In the genomic region with DNA sequence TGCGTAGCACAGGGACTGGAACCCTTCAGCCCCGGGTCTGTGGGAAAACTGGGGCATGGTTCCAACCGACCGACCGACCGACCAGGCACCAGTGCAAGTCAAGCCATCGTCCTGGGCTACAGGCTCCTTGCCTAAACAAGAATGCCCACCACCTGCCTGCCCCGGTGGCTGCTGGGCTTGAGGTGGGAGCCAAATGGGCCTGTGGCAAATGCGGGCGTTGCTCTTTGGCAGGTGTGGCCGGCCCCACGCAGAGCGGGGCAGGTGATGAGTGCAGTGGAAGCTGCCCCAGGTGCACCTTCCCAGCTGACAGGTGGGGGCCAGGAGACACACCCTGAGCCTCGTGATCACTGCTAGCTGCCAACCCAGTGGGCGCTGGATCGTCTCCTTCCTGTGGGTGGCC, we compare ENCODE assay signal across 27 cellular contexts.
"Had no signal": no experiment of that assay in that cellular context is flagged by ENCODE, and none has a peak within 500 bp of the region (broad histone marks: within the 10 kb centered on the region; RNA-seq: fewer than 3 reads in every experiment).

No MANE protein-coding gene starts in this region.

- FAIRE-seq: K562, TTC549 had no signal

- DNase-seq: activated CD4-positive, alpha-beta memory T cell treated with anti-CD3 and anti-CD28 coated beads, Interleukin-2, amount 10 ng/mL, durations not matched to agents 7 days and 5 days; activated CD4-positive, alpha-beta T cell treated with anti-CD3 and anti-CD28 coated beads, Interleukin-2, amount 10 ng/mL, durations not matched to agents 7 days and 5 days; activated CD4-positive, CD25-positive, alpha-beta regulatory T cell; activated CD8-positive, alpha-beta memory T cell treated with anti-CD3 and anti-CD28 coated beads, Interleukin-2, amount 50 U/mL, for 48 hours; activated naive CD4-positive, alpha-beta T cell treated with anti-CD3 and anti-CD28 coated beads, Interleukin-2, amount 50 U/mL, for 16 hours; activated naive CD8-positive, alpha-beta T cell treated with anti-CD3 and anti-CD28 coated beads, Interleukin-2, amount 10 ng/mL, durations not matched to agents 7 days and 5 days; activated T-cell treated with anti-CD3 and anti-CD28 coated beads, Interleukin-2, amount 50 U/mL, for 1 hour; adrenal gland; anterior cingulate cortex; caudate nucleus; Karpas-422; NCI-H1048; NCI-H1694; NCI-H2029; NCI-H2171; NCI-H2227 treated with DMSO at 0.1 percent for 48 hours; NCI-H510A; NCI-H526 treated with DMSO at 0.1 percent for 48 hours; OCI-M1; RPMI8226; T-cell; T-helper 2 cell; T1000 had no signal

- H3K4me3 Mint-ChIP-seq: activated CD4-positive, alpha-beta memory T cell treated with anti-CD3 and anti-CD28 coated beads, Interleukin-2, amount 10 ng/mL, durations not matched to agents 7 days and 5 days; activated CD4-positive, alpha-beta T cell treated with anti-CD3 and anti-CD28 coated beads, Interleukin-2, amount 10 ng/mL, durations not matched to agents 7 days and 5 days; activated naive CD8-positive, alpha-beta T cell treated with anti-CD3 and anti-CD28 coated beads, Interleukin-2, amount 10 ng/mL, durations not matched to agents 7 days and 5 days; T-cell had no signal

- ATAC-seq: Right ventricle myocardium inferior, T-cell had no signal

- H3K4me1 Mint-ChIP-seq: activated CD4-positive, alpha-beta T cell treated with anti-CD3 and anti-CD28 coated beads, Interleukin-2, amount 10 ng/mL, durations not matched to agents 7 days and 5 days had no signal

- H3K27ac Mint-ChIP-seq: activated CD4-positive, alpha-beta memory T cell treated with anti-CD3 and anti-CD28 coated beads, Interleukin-2, amount 10 ng/mL, durations not matched to agents 7 days and 5 days; activated CD4-positive, alpha-beta T cell treated with anti-CD3 and anti-CD28 coated beads, Interleukin-2, amount 10 ng/mL, durations not matched to agents 7 days and 5 days; activated naive CD8-positive, alpha-beta T cell treated with anti-CD3 and anti-CD28 coated beads, Interleukin-2, amount 10 ng/mL, durations not matched to agents 7 days and 5 days; T-cell had no signal

- H3K4me3 ChIP-seq: adrenal gland, K562, SK-N-MC had no signal

- H3K9me3 Mint-ChIP-seq: activated CD4-positive, alpha-beta memory T cell treated with anti-CD3 and anti-CD28 coated beads, Interleukin-2, amount 10 ng/mL, durations not matched to agents 7 days and 5 days; activated CD4-positive, alpha-beta T cell treated with anti-CD3 and anti-CD28 coated beads, Interleukin-2, amount 10 ng/mL, durations not matched to agents 7 days and 5 days; activated naive CD8-positive, alpha-beta T cell treated with anti-CD3 and anti-CD28 coated beads, Interleukin-2, amount 10 ng/mL, durations not matched to agents 7 days and 5 days; T-cell had no signal

- H3K4me1 ChIP-seq: adrenal gland had no signal

- H3K27ac ChIP-seq: adrenal gland, SK-N-MC had no signal

- H3K9me3 ChIP-seq: adrenal gland had no signal

- H3K27me3 Mint-ChIP-seq: activated CD4-positive, alpha-beta memory T cell treated with anti-CD3 and anti-CD28 coated beads, Interleukin-2, amount 10 ng/mL, durations not matched to agents 7 days and 5 days; activated CD4-positive, alpha-beta T cell treated with anti-CD3 and anti-CD28 coated beads, Interleukin-2, amount 10 ng/mL, durations not matched to agents 7 days and 5 days; activated naive CD8-positive, alpha-beta T cell treated with anti-CD3 and anti-CD28 coated beads, Interleukin-2, amount 10 ng/mL, durations not matched to agents 7 days and 5 days; T-cell had no signal

- H3K36me3 Mint-ChIP-seq: activated naive CD8-positive, alpha-beta T cell treated with anti-CD3 and anti-CD28 coated beads, Interleukin-2, amount 10 ng/mL, durations not matched to agents 7 days and 5 days had no signal

- H3K36me3 ChIP-seq: adrenal gland had no signal
